ENCODE assay signal across 8 cellular contexts in the genomic region with DNA sequence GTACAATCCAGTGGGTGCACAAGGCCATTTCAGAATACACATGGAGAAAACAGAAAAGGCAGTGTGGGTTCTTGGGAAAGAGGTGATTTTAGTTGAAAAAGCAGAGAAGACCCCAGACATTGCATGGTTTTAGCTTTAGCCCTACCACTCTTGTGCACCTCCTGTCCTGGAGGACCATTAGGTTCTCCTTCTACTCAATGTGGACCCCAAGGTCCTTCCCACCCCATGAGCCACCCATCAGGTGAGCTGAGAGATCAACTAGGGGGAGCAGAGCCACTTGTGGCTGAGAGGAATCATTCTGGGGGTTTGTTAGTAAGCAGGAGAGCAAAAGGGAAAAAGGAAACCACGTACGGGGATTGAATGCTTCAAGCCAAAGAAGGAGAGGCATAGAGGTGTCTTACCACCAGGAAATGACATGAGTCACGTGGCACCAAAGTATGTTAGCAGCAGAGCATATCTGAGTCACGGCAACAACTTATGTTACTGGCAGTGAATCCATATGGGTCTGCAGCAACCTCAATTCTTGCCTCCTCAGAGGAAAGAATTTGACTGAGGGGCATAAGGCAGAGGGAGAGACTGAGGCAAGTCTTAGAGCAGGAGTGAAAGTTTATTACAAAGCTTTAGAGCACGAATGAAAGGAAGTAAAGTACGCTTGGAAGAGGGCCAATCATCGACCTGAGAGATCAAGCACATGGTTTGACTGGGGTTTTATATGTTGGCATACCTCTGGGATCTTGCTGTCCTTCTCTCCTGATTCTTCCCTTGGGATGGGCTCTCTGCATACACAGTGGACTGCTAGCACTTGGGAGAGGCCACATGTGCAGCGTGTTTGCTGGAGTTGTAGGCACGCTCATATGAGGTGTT.
DNase-seq lines count a peak whose midpoint lies in the region; ATAC-seq and TF ChIP-seq lines count a peak whose summit lies in the region.

No MANE protein-coding gene starts in this region.

- no peak overlapping the region for H3K27ac Mint-ChIP-seq in glutamatergic neuron (ENCODE audit: unreplicated experiment)

- intact Hi-C loops in sciatic nerve (cut with DNase I), result no loop called here

- in situ Hi-C loops in KBM-7 (cut with MboI; ENCODE audit: low pct_unique_long_range_greater_than_20kb, low sequenced_read_pairs), result no loop called here

- H3K4me3 ChIP-seq in BLaER1, result peak overlapping the region; percentile 17; the same call in 1 of the 2 replicates
- no peak overlapping the region for H3K4me3 ChIP-seq in lung

- H3K9me3 ChIP-seq in BLaER1 (no peaks in the 10 kb centered on the region), lung (ENCODE audit: control insufficient read depth in 2 of 2, insufficient read depth in 1 of 2, low read length in 1 of 2) (peaks cover 0 to 2% of the 10 kb centered on the region in 2 donors)

- peaks cover 25% of the 10 kb centered on the region for H3K4me1 ChIP-seq in BLaER1
- H3K4me1 ChIP-seq in lung (ENCODE audit: control insufficient read depth in 2 of 2, insufficient read depth in 2 of 2, low read length in 2 of 2), result peaks cover 0 to 12% of the 10 kb centered on the region in 2 donors

- H3K9me3 Mint-ChIP-seq in glutamatergic neuron (ENCODE audit: unreplicated experiment), result peaks cover 3% of the 10 kb centered on the region

- H3K36me3 ChIP-seq in BLaER1, result no peaks in the 10 kb centered on the region
- no peaks in the 10 kb centered on the region for H3K36me3 ChIP-seq in lung (ENCODE audit: control insufficient read depth in 2 of 2, insufficient read depth in 2 of 2, low read length in 2 of 2)

- DNase-seq in KBM-7 (peak; percentile 23), activated T-cell treated with anti-CD3 and anti-CD28 coated beads for 24 hours (ENCODE audit: low read depth) (peak; percentile 23), lung (ENCODE audit: low spot score) (peak; percentile 39), amygdala (lab: John Stamatoyannopoulos, UW) (no peak), NCI-H524 (lab: John Stamatoyannopoulos, UW) (no peak), glutamatergic neuron (no peak), sciatic nerve (ENCODE audit: low spot score) (no peak)

- H3K4me2 ChIP-seq in BLaER1, result peak overlapping the region; percentile 90

- no peak for ATAC-seq in lung (ENCODE audit: insufficient read depth, low FRiP score)
- ATAC-seq in sciatic nerve, result no peak

- H3K9ac ChIP-seq in BLaER1, result peak overlapping the region; percentile 59; the same call in 1 of the 2 replicates

- H3K27me3 Mint-ChIP-seq in glutamatergic neuron (ENCODE audit: unreplicated experiment), result no peaks in the 10 kb centered on the region

- H3K36me3 Mint-ChIP-seq in glutamatergic neuron (ENCODE audit: unreplicated experiment), result peaks cover 5% of the 10 kb centered on the region

- no peaks in the 10 kb centered on the region for H3K27me3 ChIP-seq in BLaER1
- H3K27me3 ChIP-seq in lung (ENCODE audit: control insufficient read depth, insufficient read depth), result no peaks in the 10 kb centered on the region

- H4K20me1 ChIP-seq in BLaER1, result no peaks in the 10 kb centered on the region

- peak overlapping the region; percentile 74 for H3K27ac ChIP-seq in BLaER1
- peak overlapping the region in 1 of 2 donors; percentile 83 for H3K27ac ChIP-seq in lung (ENCODE audit: low read depth in 1 of 2, low read length in 1 of 2)

- no peak overlapping the region for H3K4me3 Mint-ChIP-seq in glutamatergic neuron (ENCODE audit: unreplicated experiment)

- 43 to 56% methylated on average over 9 of the region's 9 CpGs for WGBS in lung, 2 donors

- TF ChIP-seq CTCF in lung (IDR thresholded peaks at IDR 0.05; ENCODE audit: control extremely low read depth, extremely low read depth) (no peak), glutamatergic neuron (IDR thresholded peaks at IDR 0.05; ENCODE audit: partially characterized antibody, unreplicated experiment) (no peak)

- H3K4me1 Mint-ChIP-seq in glutamatergic neuron (ENCODE audit: low read depth, unreplicated experiment), result peaks cover 12% of the 10 kb centered on the region

Comparison
In these comparisons a context has a peak if more than half of its experiments do, and no peak if none do; other contexts are left out.
1. DNase-seq: peak in KBM-7 (single experiment), activated T-cell treated with anti-CD3 and anti-CD28 coated beads for 24 hours (single experiment) and lung (single experiment); none in amygdala (0 of 56), NCI-H524 (0 of 2), glutamatergic neuron (single experiment) and sciatic nerve (single experiment).